10 cellular contexts compared by ENCODE assay signal in genomic region chr10:109940117-109940516, GRCh38.
"Had no signal": no experiment of that assay in that cellular context is flagged by ENCODE, and none has a peak within 500 bp of the region (broad histone marks: within the 10 kb centered on the region; RNA-seq: fewer than 3 reads in every experiment).

No MANE protein-coding gene starts in this region.

- H3K4me1 ChIP-seq: HAP-1 had no signal

- H3K4me2 ChIP-seq: GM23338, KMS-11 had no signal

- H3K4me3 Mint-ChIP-seq: GM23338, HFFc6 had no signal

- ATAC-seq: GM23338, HCT116 had no signal

- H2AFZ ChIP-seq: GM23338 had no signal

- H3K27ac Mint-ChIP-seq: GM23338 had no signal

- H3K9me3 ChIP-seq: HAP-1 had no signal

- H3K4me3 ChIP-seq: GM23338, HAP-1 had no signal

- H3K27ac ChIP-seq: HL-60, KMS-11 had no signal

- H3K36me3 ChIP-seq: HAP-1 had no signal

- DNase-seq: H7, HFFc6, IMR-90, Karpas-422, KBM-7 had no signal

- H3K9ac ChIP-seq: KMS-11 had no signal

- H3K9me3 Mint-ChIP-seq: GM23338, HFFc6 had no signal
